ENCODE assay signal across 13 cellular contexts in genomic region chr17:19264681-19265080, GRCh38. TPM values are rescaled to one million over a fixed set of nuclear protein-coding genes. Genes with fewer than 3 reads are reported as not detected.
DNase-seq lines count a peak whose midpoint lies in the region; ATAC-seq and TF ChIP-seq lines count a peak whose summit lies in the region.
"Had no signal": no experiment of that assay in that cellular context is flagged by ENCODE, and none has a peak within 500 bp of the region (broad histone marks: within the 10 kb centered on the region; RNA-seq: fewer than 3 reads in every experiment).

No MANE protein-coding gene starts in this region.

- H3K4me3 ChIP-seq in cardiac muscle cell (no peak overlapping the region), esophagus squamous epithelium (no peak overlapping the region), uterus (no peak overlapping the region)

- intact Hi-C loops in cardiac septum (cut with DNase I) (no loop called here), esophagus squamous epithelium (cut with DNase I) (no loop called here), uterus (cut with DNase I; ENCODE audit: low total_unique reads) (no loop called here)

- no peak for ATAC-seq in GM18873 (IDR thresholded peaks at IDR 0.05; ENCODE audit: low FRiP score, unreplicated experiment)
- no peak for ATAC-seq in GM21390 (IDR thresholded peaks at IDR 0.05; ENCODE audit: unreplicated experiment)
- ATAC-seq: T-cell had no signal

- H3K9me3 ChIP-seq in cardiac muscle cell (ENCODE audit: low read depth) (no peaks in the 10 kb centered on the region), esophagus squamous epithelium (no peaks in the 10 kb centered on the region), uterus (no peaks in the 10 kb centered on the region)

- WGBS in esophagus squamous epithelium, 2 donors: 59 to 64% methylated on average over 6 of the region's 6 CpGs

- H3K36me3 ChIP-seq in cardiac muscle cell (no peaks in the 10 kb centered on the region), esophagus squamous epithelium (no peaks in the 10 kb centered on the region), uterus (no peaks in the 10 kb centered on the region)

- H3K27ac Mint-ChIP-seq in osteocyte (ENCODE audit: unreplicated experiment): peak overlapping the region; percentile 75
- H3K27ac Mint-ChIP-seq: activated CD4-positive, alpha-beta T cell treated with anti-CD3 and anti-CD28 coated beads, Interleukin-2, amount 10 ng/mL, durations not matched to agents 7 days and 5 days; T-cell had no signal

- H3K4me1 ChIP-seq in cardiac muscle cell (ENCODE audit: low read depth) (peaks cover 22% of the 10 kb centered on the region), esophagus squamous epithelium (peaks cover 39 to 96% (median 75%) of the 10 kb centered on the region in 3 donors), uterus (peaks cover 27 to 41% of the 10 kb centered on the region in 2 donors)

- peak overlapping the region; percentile 50 for H3K4me3 Mint-ChIP-seq in osteocyte (ENCODE audit: unreplicated experiment)
- H3K4me3 Mint-ChIP-seq: activated CD4-positive, alpha-beta T cell treated with anti-CD3 and anti-CD28 coated beads, Interleukin-2, amount 10 ng/mL, durations not matched to agents 7 days and 5 days; T-cell had no signal

- H3K27ac ChIP-seq in cardiac muscle cell (peak overlapping the region; percentile 14), esophagus squamous epithelium (peak overlapping the region; percentile 57 to 89 (median 76)), uterus (peak overlapping the region; percentile 79 to 88)
- H3K27ac ChIP-seq: KMS-11 had no signal

- TF ChIP-seq POLR2A in esophagus squamous epithelium (IDR thresholded peaks at IDR 0.05) (no peak), uterus (IDR thresholded peaks at IDR 0.05) (no peak)

- TF ChIP-seq CTCF in cardiac muscle cell (IDR thresholded peaks at IDR 0.05; ENCODE audit: low read depth, low read length) (no peak), esophagus squamous epithelium (IDR thresholded peaks at IDR 0.05) (no peak), osteocyte (IDR thresholded peaks at IDR 0.05) (no peak), uterus (IDR thresholded peaks at IDR 0.05) (no peak)

- H3K27me3 ChIP-seq in cardiac muscle cell: no peaks in the 10 kb centered on the region
- no peaks in the 10 kb centered on the region for H3K27me3 ChIP-seq in esophagus squamous epithelium
- no peaks in the 10 kb centered on the region for H3K27me3 ChIP-seq in uterus

- H3K9me3 Mint-ChIP-seq in osteocyte (ENCODE audit: unreplicated experiment): no peaks in the 10 kb centered on the region
- H3K9me3 Mint-ChIP-seq: activated CD4-positive, alpha-beta T cell treated with anti-CD3 and anti-CD28 coated beads, Interleukin-2, amount 10 ng/mL, durations not matched to agents 7 days and 5 days; T-cell had no signal

- H3K27me3 Mint-ChIP-seq in osteocyte (ENCODE audit: unreplicated experiment): no peaks in the 10 kb centered on the region

- DNase-seq in cardiac muscle cell (ENCODE audit: low read depth in 1 of 2, low spot score in 1 of 2): no peak
- DNase-seq in cardiac septum (ENCODE audit: low spot score): no peak
- no peak for DNase-seq in esophagus squamous epithelium (lab: John Stamatoyannopoulos, UW)
- DNase-seq in osteocyte (ENCODE audit: extremely low spot score, unreplicated experiment): no peak
- no peak for DNase-seq in uterus
- DNase-seq in NCI-H510A treated with DMSO at 0.1 percent for 48 hours (lab: John Stamatoyannopoulos, UW): no peak
- DNase-seq: activated CD4-positive, alpha-beta T cell treated with anti-CD3 and anti-CD28 coated beads, Interleukin-2, amount 10 ng/mL, durations not matched to agents 7 days and 5 days; activated effector memory CD4-positive, alpha-beta T cell treated with Interleukin-2 at 50 U/mL for 16 hours; erythroblast; T-cell had no signal

- peaks cover 73% of the 10 kb centered on the region for H3K4me1 Mint-ChIP-seq in osteocyte (ENCODE audit: unreplicated experiment)
- H3K4me1 Mint-ChIP-seq: activated CD4-positive, alpha-beta T cell treated with anti-CD3 and anti-CD28 coated beads, Interleukin-2, amount 10 ng/mL, durations not matched to agents 7 days and 5 days had no signal

- no peaks in the 10 kb centered on the region for H3K36me3 Mint-ChIP-seq in osteocyte (ENCODE audit: unreplicated experiment)
- H3K36me3 Mint-ChIP-seq: T-cell had no signal

RNA-seq across cellular contexts. Expression of gene EPN2, which starts 27.5 kb away (rescaled TPM):
- total RNA-seq in cardiac muscle cell: 32.5 and 43.5 TPM in 2 replicates
- polyA plus RNA-seq in cardiac muscle cell: 45.5 and 75.9 TPM in 2 replicates
- 78.4 TPM for total RNA-seq in cardiac septum
- 10 to 100 TPM; 24.2 to 61.4 (median 56.1) TPM for total RNA-seq in esophagus squamous epithelium
- total RNA-seq in osteocyte: 49.5 and 54.7 TPM in 2 replicates
- 100 to 1,000 TPM in 2 of 4 donors, 10 to 100 TPM in 2; 25.6 to 145 (median 84.1) TPM for total RNA-seq in uterus

Comparison
In these comparisons a context has a peak if more than half of its experiments do, and no peak if none do; other contexts are left out.
1. H3K27ac ChIP-seq: peak in every context shown above with its lines; median percentile 84 in uterus; 76 in esophagus squamous epithelium; 14 in cardiac muscle cell.